In genomic region chr10:58951087-58951486, GRCh38 we compare ENCODE assay signal across 19 cellular contexts.
DNase-seq lines count a peak whose midpoint lies in the region; ATAC-seq and TF ChIP-seq lines count a peak whose summit lies in the region.
"Had no signal": no experiment of that assay in that cellular context is flagged by ENCODE, and none has a peak within 500 bp of the region (broad histone marks: within the 10 kb centered on the region; RNA-seq: fewer than 3 reads in every experiment).

No MANE protein-coding gene starts in this region.

- H3K27me3 ChIP-seq in left ventricle myocardium inferior (ENCODE audit: low read depth) (no peaks in the 10 kb centered on the region), gastroesophageal sphincter (no peaks in the 10 kb centered on the region), sigmoid colon (no peaks in the 10 kb centered on the region), colonic mucosa (no peaks in the 10 kb centered on the region)
- H3K27me3 ChIP-seq: BLaER1 had no signal

- intact Hi-C loops in left ventricle myocardium inferior (cut with micrococcal nuclease): loop anchor here (5.0 kb wide), 2 partner anchors 231 to 281 kb away; no protein-coding TSS in a partner anchor
- intact Hi-C loops in Right ventricle myocardium superior (cut with DNase I): loop anchor here (10.0 kb wide), 1 partner anchor 166 kb away; no protein-coding TSS in a partner anchor
- intact Hi-C loops in sigmoid colon (cut with DNase I): loop anchor here (2.0 to 5.0 kb wide), 4 partner anchors 168 to 671 kb away; no protein-coding TSS in a partner anchor
- intact Hi-C loops in colonic mucosa (cut with DNase I): loop anchor here (2.0 to 5.0 kb wide), 3 partner anchors 169 to 671 kb away; no protein-coding TSS in a partner anchor
- intact Hi-C loops in activated CD8-positive, alpha-beta T cell treated with anti-CD3 and anti-CD28 coated beads for 36 hours (cut with micrococcal nuclease): loop anchor here (5.0 kb wide), 1 partner anchor 671 kb away; no protein-coding TSS in a partner anchor

- H3K4me1 Mint-ChIP-seq in activated CD8-positive, alpha-beta T cell treated with anti-CD3 and anti-CD28 coated beads for 36 hours (ENCODE audit: low read depth): no peaks in the 10 kb centered on the region
- H3K4me1 Mint-ChIP-seq: CD4-positive, alpha-beta memory T cell had no signal

- H3K27me3 Mint-ChIP-seq in activated CD8-positive, alpha-beta T cell treated with anti-CD3 and anti-CD28 coated beads for 36 hours: peaks cover 2% of the 10 kb centered on the region

- ATAC-seq in Right ventricle myocardium superior (ENCODE audit: poor library complexity) (no peak), gastroesophageal sphincter (no peak), HG02970 (IDR thresholded peaks at IDR 0.05; ENCODE audit: low FRiP score, unreplicated experiment) (no peak)
- no peak for ATAC-seq in activated CD8-positive, alpha-beta T cell treated with anti-CD3 and anti-CD28 coated beads for 36 hours
- ATAC-seq: GM12878 had no signal

- DNase-seq in left ventricle myocardium inferior (no peak), Right ventricle myocardium superior (no peak), sigmoid colon (no peak), colonic mucosa (no peak)
- DNase-seq in activated CD8-positive, alpha-beta T cell treated with anti-CD3 and anti-CD28 coated beads for 36 hours: no peak
- DNase-seq: CD4-positive, alpha-beta memory T cell; GOT3; KG1; MV-4-11; NCI-H187; NCI-H2227 treated with DMSO at 0.1 percent for 48 hours; NCI-H510A treated with DMSO at 0.1 percent for 48 hours; NCI-H82; PC-9 had no signal

- H3K4me1 ChIP-seq in left ventricle myocardium inferior: no peaks in the 10 kb centered on the region
- peaks cover 0 to 12% (median 3%) of the 10 kb centered on the region in 3 donors for H3K4me1 ChIP-seq in gastroesophageal sphincter
- peaks cover 0 to 37% (median 27%) of the 10 kb centered on the region in 4 donors for H3K4me1 ChIP-seq in sigmoid colon
- no peaks in the 10 kb centered on the region for H3K4me1 ChIP-seq in colonic mucosa

- H3K9ac ChIP-seq in colonic mucosa (ENCODE audit: low read depth in 2 of 2, low read length in 2 of 2): no peak overlapping the region
- H3K9ac ChIP-seq: BLaER1 had no signal

- H3K4me3 ChIP-seq in left ventricle myocardium inferior: no peak overlapping the region
- H3K4me3 ChIP-seq in gastroesophageal sphincter: no peak overlapping the region
- H3K4me3 ChIP-seq in sigmoid colon: no peak overlapping the region
- no peak overlapping the region for H3K4me3 ChIP-seq in colonic mucosa
- H3K4me3 ChIP-seq: BLaER1, GM12878, PC-9 had no signal

- 43 to 100% methylated on average over 1 of the region's 1 CpG for WGBS in gastroesophageal sphincter (ENCODE audit: low coverage in 1 of 2), 2 donors
- WGBS in sigmoid colon, 2 donors: 13 to 66% methylated on average over 1 of the region's 1 CpG

- peaks cover 6% of the 10 kb centered on the region for H3K9me3 ChIP-seq in left ventricle myocardium inferior (replicated peaks)
- no peaks in the 10 kb centered on the region for H3K9me3 ChIP-seq in gastroesophageal sphincter
- peaks cover 0 to 4% (median 0%) of the 10 kb centered on the region in 4 donors for H3K9me3 ChIP-seq in sigmoid colon
- no peaks in the 10 kb centered on the region for H3K9me3 ChIP-seq in colonic mucosa
- H3K9me3 ChIP-seq: BLaER1 had no signal

- CTCF ChIA-PET in activated CD8-positive, alpha-beta T cell treated with anti-CD3 and anti-CD28 coated beads for 36 hours (lab: Charles Lee): interaction anchor here (1.4 to 1.5 kb wide), 2 partner anchors 170 to 369 kb away, joined by 3 to 4 read pairs; no protein-coding TSS in a partner anchor

- H3K36me3 ChIP-seq in left ventricle myocardium inferior (no peaks in the 10 kb centered on the region), gastroesophageal sphincter (no peaks in the 10 kb centered on the region), sigmoid colon (no peaks in the 10 kb centered on the region), colonic mucosa (no peaks in the 10 kb centered on the region)
- H3K36me3 ChIP-seq: BLaER1 had no signal

- H3K36me3 Mint-ChIP-seq in activated CD8-positive, alpha-beta T cell treated with anti-CD3 and anti-CD28 coated beads for 36 hours (ENCODE audit: low read depth): no peaks in the 10 kb centered on the region
- H3K36me3 Mint-ChIP-seq: CD4-positive, alpha-beta memory T cell had no signal

- TF ChIP-seq CTCF in left ventricle myocardium inferior (IDR thresholded peaks at IDR 0.05; ENCODE audit: borderline replicate concordance) (no peak), gastroesophageal sphincter (IDR thresholded peaks at IDR 0.05) (no peak), sigmoid colon (IDR thresholded peaks at IDR 0.05) (no peak), colonic mucosa (IDR thresholded peaks at IDR 0.05) (no peak)
- no peak for TF ChIP-seq CTCF in activated CD8-positive, alpha-beta T cell treated with anti-CD3 and anti-CD28 coated beads for 36 hours (IDR thresholded peaks at IDR 0.05)

- H3K4me3 Mint-ChIP-seq in activated CD8-positive, alpha-beta T cell treated with anti-CD3 and anti-CD28 coated beads for 36 hours: no peak overlapping the region
- H3K4me3 Mint-ChIP-seq: CD4-positive, alpha-beta memory T cell had no signal

- no peak for TF ChIP-seq POLR2A in gastroesophageal sphincter (IDR thresholded peaks at IDR 0.05)
- TF ChIP-seq POLR2A in sigmoid colon (IDR thresholded peaks at IDR 0.05): no peak

- POLR2A ChIA-PET in activated CD8-positive, alpha-beta T cell treated with anti-CD3 and anti-CD28 coated beads for 36 hours (lab: Charles Lee): no interaction called here

- TF ChIP-seq EP300 in gastroesophageal sphincter (IDR thresholded peaks at IDR 0.05): no peak
- TF ChIP-seq EP300 in sigmoid colon (IDR thresholded peaks at IDR 0.05): no peak

- H3K9me3 Mint-ChIP-seq in activated CD8-positive, alpha-beta T cell treated with anti-CD3 and anti-CD28 coated beads for 36 hours: no peaks in the 10 kb centered on the region
- H3K9me3 Mint-ChIP-seq: CD4-positive, alpha-beta memory T cell had no signal

- H3K27ac ChIP-seq in left ventricle myocardium inferior (replicated peaks): peak overlapping the region; percentile 73
- H3K27ac ChIP-seq in gastroesophageal sphincter: peak overlapping the region; percentile 20 to 71 (median 48)
- H3K27ac ChIP-seq in sigmoid colon: peak overlapping the region; percentile 37 to 70 (median 49)
- no peak overlapping the region for H3K27ac ChIP-seq in colonic mucosa
- H3K27ac ChIP-seq: BLaER1, PC-9, RWPE1 had no signal

- no peak overlapping the region for H3K27ac Mint-ChIP-seq in activated CD8-positive, alpha-beta T cell treated with anti-CD3 and anti-CD28 coated beads for 36 hours
